ENCODE assay signal across 9 cellular contexts in genomic region chrX:148310402-148311200, GRCh38.
DNase-seq lines count a peak whose midpoint lies in the region; ATAC-seq and TF ChIP-seq lines count a peak whose summit lies in the region.
"Had no signal": no experiment of that assay in that cellular context is flagged by ENCODE, and none has a peak within 500 bp of the region (broad histone marks: within the 10 kb centered on the region; RNA-seq: fewer than 3 reads in every experiment).

No MANE protein-coding gene starts in this region.

- peak; percentile 84 for ATAC-seq in GM21360 (IDR thresholded peaks at IDR 0.05; ENCODE audit: unreplicated experiment)
- ATAC-seq in left ventricle myocardium superior = no peak
- ATAC-seq: HCT116 had no signal

- peak overlapping the region; percentile 100 for H3K27ac ChIP-seq in KOPT-K1 (ENCODE audit: low read depth, low read length, poor library complexity, severe bottlenecking)

- no peak for TF ChIP-seq CTCF in BE2C (IDR thresholded peaks at IDR 0.05; ENCODE audit: low read depth, low read length)

- intact Hi-C loops in left ventricle myocardium superior (cut with micrococcal nuclease) = no loop called here

- peak; percentile 46 to 59 for DNase-seq in activated T-cell treated with anti-CD3 and anti-CD28 coated beads, Interleukin-2, amount 50 U/mL, for 48 hours
- peak; percentile 19 for DNase-seq in stimulated activated CD8-positive, alpha-beta memory T cell treated with anti-CD3 and anti-CD28 coated beads, Interleukin-4, amount 100 ng/mL, for 24 hours (ENCODE audit: low read depth)
- DNase-seq in BE2C = no peak
- no peak for DNase-seq in AG20443 (ENCODE audit: low spot score)
- no peak for DNase-seq in COLO668 (lab: John Stamatoyannopoulos, UW; ENCODE audit: unreplicated experiment)
- no peak for DNase-seq in left ventricle myocardium superior

- H3K4me1 ChIP-seq in BE2C = no peaks in the 10 kb centered on the region

- H3K9me3 ChIP-seq in KOPT-K1 (ENCODE audit: insufficient read depth, low read length, poor library complexity, severe bottlenecking) (peaks cover 36% of the 10 kb centered on the region), BE2C (no peaks in the 10 kb centered on the region)

- H3K36me3 ChIP-seq in KOPT-K1 (ENCODE audit: insufficient read depth, low read length) = no peaks in the 10 kb centered on the region; the same call in 1 of the 2 replicates
- no peaks in the 10 kb centered on the region for H3K36me3 ChIP-seq in BE2C

- no peak overlapping the region for H3K4me3 ChIP-seq in BE2C (ENCODE audit: low read depth, low read length)

- no peaks in the 10 kb centered on the region for H3K27me3 ChIP-seq in BE2C

Comparison
In these comparisons a context has a peak if more than half of its experiments do, and no peak if none do; other contexts are left out.
1. DNase-seq: peak in activated T-cell treated with anti-CD3 and anti-CD28 coated beads, Interleukin-2, amount 50 U/mL, for 48 hours (2 of 2) and stimulated activated CD8-positive, alpha-beta memory T cell treated with anti-CD3 and anti-CD28 coated beads, Interleukin-4, amount 100 ng/mL, for 24 hours (single experiment); none in BE2C (single experiment), AG20443 (single experiment), COLO668 (single experiment) and left ventricle myocardium superior (single experiment).